Comparison of ENCODE assay signal across 24 cellular contexts in genomic region chr13:111038887-111039286, GRCh38.
"Had no signal": no experiment of that assay in that cellular context is flagged by ENCODE, and none has a peak within 500 bp of the region (broad histone marks: within the 10 kb centered on the region; RNA-seq: fewer than 3 reads in every experiment).

No MANE protein-coding gene starts in this region.

- H3K9me3 ChIP-seq: neutrophil, pancreas, prostate gland, right lobe of liver, sigmoid colon, stomach, thoracic aorta, thyroid gland, tibial nerve, upper lobe of left lung, vagina had no signal

- H3K27me3 ChIP-seq: pancreas, right lobe of liver, sigmoid colon, thyroid gland, tibial nerve, upper lobe of left lung, vagina had no signal

- FAIRE-seq: pancreas, small intestine, urothelium cell line had no signal

- H3K27ac ChIP-seq: neutrophil, pancreas, prostate gland, right lobe of liver, sigmoid colon, stomach, thoracic aorta, thyroid gland, tibial nerve, upper lobe of left lung, vagina had no signal

- H3K36me3 ChIP-seq: neutrophil, pancreas, prostate gland, right lobe of liver, sigmoid colon, stomach, thoracic aorta, thyroid gland, tibial nerve, upper lobe of left lung, vagina had no signal

- H3K4me3 ChIP-seq: pancreas, prostate gland, right lobe of liver, sigmoid colon, stomach, thoracic aorta, thyroid gland, tibial nerve, upper lobe of left lung, vagina had no signal

- ATAC-seq: pancreas; right cardiac atrium; right lobe of liver; stimulated activated effector memory CD8-positive, alpha-beta T cell treated with anti-CD3 and anti-CD28 coated beads, Interleukin-12 subunit alpha, Interleukin-12 subunit beta, amount 100 ng/mL, for 72 hours; stimulated activated naive B cell treated with anti-CD40 and anti-IgM and Interleukin-4, amounts not matched to agents 10 μg/mL and 1 μg/mL and 100 μg/mL, for 72 hours had no signal

- H3K4me1 ChIP-seq: pancreas, prostate gland, right lobe of liver, sigmoid colon, stomach, thyroid gland, tibial nerve, upper lobe of left lung, vagina had no signal

- DNase-seq: nephron progenitor cell; nucleus accumbens; pancreas; retina; right cardiac atrium; right lobe of liver; sigmoid colon; small intestine; stimulated activated CD4-positive, alpha-beta T cell treated with anti-CD3 and anti-CD28 coated beads, Interleukin-15, amount 100 ng/mL, for 24 hours; stimulated activated CD4-positive, alpha-beta T cell treated with anti-CD3 and anti-CD28 coated beads, Interleukin-2, amount 100 ng/mL, for 24 hours; stimulated activated CD4-positive, alpha-beta T cell treated with anti-CD3 and anti-CD28 coated beads, Interleukin-2, amount 100 ng/mL, for 48 hours; stimulated activated CD4-positive, alpha-beta T cell treated with anti-CD3 and anti-CD28 coated beads, Interleukin-4, amount 100 ng/mL, for 24 hours; stimulated activated naive B cell treated with anti-CD40 and anti-IgM and Interleukin-4, amounts not matched to agents 10 μg/mL and 1 μg/mL and 100 μg/mL, for 72 hours; stimulated activated naive CD4-positive, alpha-beta T cell treated with Interleukin-2 at 50 U/mL for 16 hours; stomach; thyroid gland; upper lobe of left lung had no signal
